Comparison of ENCODE assay signal across 1 cellular context in the genomic region with DNA sequence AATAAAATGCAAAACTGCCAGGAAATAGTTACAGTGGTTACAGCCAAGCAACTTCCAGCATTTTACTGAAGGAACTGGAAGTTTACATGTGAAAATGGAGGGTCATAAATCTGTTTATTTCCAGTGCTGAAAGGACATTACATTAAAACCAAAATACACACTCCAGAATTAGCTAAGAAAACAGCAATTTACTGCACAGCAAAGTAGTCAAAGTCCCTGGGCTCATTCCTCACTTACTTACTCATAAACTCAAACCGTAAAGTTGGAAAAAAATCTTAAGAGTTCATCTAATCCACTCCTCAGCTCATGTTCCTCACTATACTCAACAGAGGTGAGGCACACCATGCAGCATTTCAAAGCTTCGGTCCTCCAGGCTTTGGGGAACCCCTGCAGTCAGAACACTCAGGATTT.
TF ChIP-seq lines count a peak whose summit lies in the region.

No MANE protein-coding gene starts in this region.

TF ChIP-seq in WTC11, 78 proteins besides CTCF, POLR2A, EP300 and RAD21 (continued from another document):
- TF ChIP-seq, protein P1, sequence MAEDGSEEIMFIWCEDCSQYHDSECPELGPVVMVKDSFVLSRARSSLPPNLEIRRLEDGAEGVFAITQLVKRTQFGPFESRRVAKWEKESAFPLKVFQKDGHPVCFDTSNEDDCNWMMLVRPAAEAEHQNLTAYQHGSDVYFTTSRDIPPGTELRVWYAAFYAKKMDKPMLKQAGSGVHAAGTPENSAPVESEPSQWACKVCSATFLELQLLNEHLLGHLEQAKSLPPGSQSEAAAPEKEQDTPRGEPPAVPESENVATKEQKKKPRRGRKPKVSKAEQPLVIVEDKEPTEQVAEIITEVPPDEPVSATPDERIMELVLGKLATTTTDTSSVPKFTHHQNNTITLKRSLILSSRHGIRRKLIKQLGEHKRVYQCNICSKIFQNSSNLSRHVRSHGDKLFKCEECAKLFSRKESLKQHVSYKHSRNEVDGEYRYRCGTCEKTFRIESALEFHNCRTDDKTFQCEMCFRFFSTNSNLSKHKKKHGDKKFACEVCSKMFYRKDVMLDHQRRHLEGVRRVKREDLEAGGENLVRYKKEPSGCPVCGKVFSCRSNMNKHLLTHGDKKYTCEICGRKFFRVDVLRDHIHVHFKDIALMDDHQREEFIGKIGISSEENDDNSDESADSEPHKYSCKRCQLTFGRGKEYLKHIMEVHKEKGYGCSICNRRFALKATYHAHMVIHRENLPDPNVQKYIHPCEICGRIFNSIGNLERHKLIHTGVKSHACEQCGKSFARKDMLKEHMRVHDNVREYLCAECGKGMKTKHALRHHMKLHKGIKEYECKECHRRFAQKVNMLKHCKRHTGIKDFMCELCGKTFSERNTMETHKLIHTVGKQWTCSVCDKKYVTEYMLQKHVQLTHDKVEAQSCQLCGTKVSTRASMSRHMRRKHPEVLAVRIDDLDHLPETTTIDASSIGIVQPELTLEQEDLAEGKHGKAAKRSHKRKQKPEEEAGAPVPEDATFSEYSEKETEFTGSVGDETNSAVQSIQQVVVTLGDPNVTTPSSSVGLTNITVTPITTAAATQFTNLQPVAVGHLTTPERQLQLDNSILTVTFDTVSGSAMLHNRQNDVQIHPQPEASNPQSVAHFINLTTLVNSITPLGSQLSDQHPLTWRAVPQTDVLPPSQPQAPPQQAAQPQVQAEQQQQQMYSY (CRISPR knock-in tag; IDR thresholded peaks at IDR 0.05) = no peak
- TF ChIP-seq, protein P2, sequence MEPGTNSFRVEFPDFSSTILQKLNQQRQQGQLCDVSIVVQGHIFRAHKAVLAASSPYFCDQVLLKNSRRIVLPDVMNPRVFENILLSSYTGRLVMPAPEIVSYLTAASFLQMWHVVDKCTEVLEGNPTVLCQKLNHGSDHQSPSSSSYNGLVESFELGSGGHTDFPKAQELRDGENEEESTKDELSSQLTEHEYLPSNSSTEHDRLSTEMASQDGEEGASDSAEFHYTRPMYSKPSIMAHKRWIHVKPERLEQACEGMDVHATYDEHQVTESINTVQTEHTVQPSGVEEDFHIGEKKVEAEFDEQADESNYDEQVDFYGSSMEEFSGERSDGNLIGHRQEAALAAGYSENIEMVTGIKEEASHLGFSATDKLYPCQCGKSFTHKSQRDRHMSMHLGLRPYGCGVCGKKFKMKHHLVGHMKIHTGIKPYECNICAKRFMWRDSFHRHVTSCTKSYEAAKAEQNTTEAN (CRISPR knock-in tag; IDR thresholded peaks at IDR 0.05) = no peak
- TF ChIP-seq, protein P3, sequence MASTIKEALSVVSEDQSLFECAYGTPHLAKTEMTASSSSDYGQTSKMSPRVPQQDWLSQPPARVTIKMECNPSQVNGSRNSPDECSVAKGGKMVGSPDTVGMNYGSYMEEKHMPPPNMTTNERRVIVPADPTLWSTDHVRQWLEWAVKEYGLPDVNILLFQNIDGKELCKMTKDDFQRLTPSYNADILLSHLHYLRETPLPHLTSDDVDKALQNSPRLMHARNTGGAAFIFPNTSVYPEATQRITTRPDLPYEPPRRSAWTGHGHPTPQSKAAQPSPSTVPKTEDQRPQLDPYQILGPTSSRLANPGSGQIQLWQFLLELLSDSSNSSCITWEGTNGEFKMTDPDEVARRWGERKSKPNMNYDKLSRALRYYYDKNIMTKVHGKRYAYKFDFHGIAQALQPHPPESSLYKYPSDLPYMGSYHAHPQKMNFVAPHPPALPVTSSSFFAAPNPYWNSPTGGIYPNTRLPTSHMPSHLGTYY (CRISPR knock-in tag; IDR thresholded peaks at IDR 0.05) = no peak
- no peak for TF ChIP-seq ZNF396 (CRISPR knock-in tag; IDR thresholded peaks at IDR 0.05; ENCODE audit: borderline replicate concordance)
- TF ChIP-seq, protein P4, sequence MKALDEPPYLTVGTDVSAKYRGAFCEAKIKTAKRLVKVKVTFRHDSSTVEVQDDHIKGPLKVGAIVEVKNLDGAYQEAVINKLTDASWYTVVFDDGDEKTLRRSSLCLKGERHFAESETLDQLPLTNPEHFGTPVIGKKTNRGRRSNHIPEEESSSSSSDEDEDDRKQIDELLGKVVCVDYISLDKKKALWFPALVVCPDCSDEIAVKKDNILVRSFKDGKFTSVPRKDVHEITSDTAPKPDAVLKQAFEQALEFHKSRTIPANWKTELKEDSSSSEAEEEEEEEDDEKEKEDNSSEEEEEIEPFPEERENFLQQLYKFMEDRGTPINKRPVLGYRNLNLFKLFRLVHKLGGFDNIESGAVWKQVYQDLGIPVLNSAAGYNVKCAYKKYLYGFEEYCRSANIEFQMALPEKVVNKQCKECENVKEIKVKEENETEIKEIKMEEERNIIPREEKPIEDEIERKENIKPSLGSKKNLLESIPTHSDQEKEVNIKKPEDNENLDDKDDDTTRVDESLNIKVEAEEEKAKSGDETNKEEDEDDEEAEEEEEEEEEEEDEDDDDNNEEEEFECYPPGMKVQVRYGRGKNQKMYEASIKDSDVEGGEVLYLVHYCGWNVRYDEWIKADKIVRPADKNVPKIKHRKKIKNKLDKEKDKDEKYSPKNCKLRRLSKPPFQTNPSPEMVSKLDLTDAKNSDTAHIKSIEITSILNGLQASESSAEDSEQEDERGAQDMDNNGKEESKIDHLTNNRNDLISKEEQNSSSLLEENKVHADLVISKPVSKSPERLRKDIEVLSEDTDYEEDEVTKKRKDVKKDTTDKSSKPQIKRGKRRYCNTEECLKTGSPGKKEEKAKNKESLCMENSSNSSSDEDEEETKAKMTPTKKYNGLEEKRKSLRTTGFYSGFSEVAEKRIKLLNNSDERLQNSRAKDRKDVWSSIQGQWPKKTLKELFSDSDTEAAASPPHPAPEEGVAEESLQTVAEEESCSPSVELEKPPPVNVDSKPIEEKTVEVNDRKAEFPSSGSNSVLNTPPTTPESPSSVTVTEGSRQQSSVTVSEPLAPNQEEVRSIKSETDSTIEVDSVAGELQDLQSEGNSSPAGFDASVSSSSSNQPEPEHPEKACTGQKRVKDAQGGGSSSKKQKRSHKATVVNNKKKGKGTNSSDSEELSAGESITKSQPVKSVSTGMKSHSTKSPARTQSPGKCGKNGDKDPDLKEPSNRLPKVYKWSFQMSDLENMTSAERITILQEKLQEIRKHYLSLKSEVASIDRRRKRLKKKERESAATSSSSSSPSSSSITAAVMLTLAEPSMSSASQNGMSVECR (CRISPR knock-in tag; IDR thresholded peaks at IDR 0.05; ENCODE audit: borderline replicate concordance) = no peak
- no peak for TF ChIP-seq NR3C1 (CRISPR knock-in tag; conservative IDR thresholded peaks at IDR 0.05; ENCODE audit: low read depth)
- TF ChIP-seq KAT7 (CRISPR knock-in tag; IDR thresholded peaks at IDR 0.05; ENCODE audit: borderline replicate concordance) = no peak
- no peak for TF ChIP-seq ZNF121 (CRISPR knock-in tag; IDR thresholded peaks at IDR 0.05)
- TF ChIP-seq, protein P5, sequence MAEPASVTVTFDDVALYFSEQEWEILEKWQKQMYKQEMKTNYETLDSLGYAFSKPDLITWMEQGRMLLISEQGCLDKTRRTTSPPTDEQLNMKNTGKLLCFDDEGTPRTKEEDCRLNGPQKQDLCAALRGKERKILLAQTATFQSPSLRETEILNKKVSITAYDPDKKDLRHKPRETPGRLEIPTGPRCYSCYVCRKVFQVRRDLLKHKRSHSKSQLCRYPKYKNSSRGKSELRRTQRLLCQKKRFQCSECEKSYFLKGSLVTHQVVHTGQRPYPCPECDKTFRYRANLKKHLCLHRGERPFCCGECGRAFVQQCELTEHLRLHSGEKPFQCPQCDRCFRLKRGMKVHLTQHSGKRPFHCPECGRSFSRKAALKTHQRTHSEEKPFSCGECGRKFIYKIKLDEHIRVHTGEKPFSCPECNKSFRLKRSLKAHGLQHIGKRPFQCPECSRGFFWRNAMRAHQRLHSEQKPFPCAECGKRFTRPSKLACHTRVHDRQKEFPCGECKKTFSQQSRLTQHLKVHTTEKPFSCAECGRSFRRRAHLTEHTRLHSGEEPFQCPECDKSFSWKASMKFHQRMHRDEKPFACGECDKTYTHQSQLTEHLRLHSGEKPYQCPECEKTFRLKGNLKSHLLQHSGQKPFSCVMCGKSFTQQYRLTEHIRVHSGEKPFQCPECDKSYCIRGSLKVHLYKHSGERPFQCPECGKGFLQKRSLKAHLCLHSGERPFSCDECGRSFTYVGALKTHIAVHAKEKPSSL (CRISPR knock-in tag; conservative IDR thresholded peaks at IDR 0.05) = no peak
- no peak for TF ChIP-seq NR1H2 (CRISPR knock-in tag; IDR thresholded peaks at IDR 0.05)
- TF ChIP-seq, protein P6, sequence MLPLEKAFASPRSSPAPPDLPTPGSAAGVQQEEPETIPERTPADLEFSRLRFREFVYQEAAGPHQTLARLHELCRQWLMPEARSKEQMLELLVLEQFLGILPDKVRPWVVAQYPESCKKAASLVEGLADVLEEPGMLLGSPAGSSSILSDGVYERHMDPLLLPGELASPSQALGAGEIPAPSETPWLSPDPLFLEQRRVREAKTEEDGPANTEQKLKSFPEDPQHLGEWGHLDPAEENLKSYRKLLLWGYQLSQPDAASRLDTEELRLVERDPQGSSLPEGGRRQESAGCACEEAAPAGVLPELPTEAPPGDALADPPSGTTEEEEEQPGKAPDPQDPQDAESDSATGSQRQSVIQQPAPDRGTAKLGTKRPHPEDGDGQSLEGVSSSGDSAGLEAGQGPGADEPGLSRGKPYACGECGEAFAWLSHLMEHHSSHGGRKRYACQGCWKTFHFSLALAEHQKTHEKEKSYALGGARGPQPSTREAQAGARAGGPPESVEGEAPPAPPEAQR (CRISPR knock-in tag; IDR thresholded peaks at IDR 0.05) = no peak
- TF ChIP-seq ELF4 (CRISPR knock-in tag; IDR thresholded peaks at IDR 0.05; ENCODE audit: low read depth) = no peak
- no peak for TF ChIP-seq FOXP1 (CRISPR knock-in tag; IDR thresholded peaks at IDR 0.05; ENCODE audit: borderline replicate concordance)
- no peak for TF ChIP-seq SMAD4 (CRISPR knock-in tag; IDR thresholded peaks at IDR 0.05)
- TF ChIP-seq, protein P7, sequence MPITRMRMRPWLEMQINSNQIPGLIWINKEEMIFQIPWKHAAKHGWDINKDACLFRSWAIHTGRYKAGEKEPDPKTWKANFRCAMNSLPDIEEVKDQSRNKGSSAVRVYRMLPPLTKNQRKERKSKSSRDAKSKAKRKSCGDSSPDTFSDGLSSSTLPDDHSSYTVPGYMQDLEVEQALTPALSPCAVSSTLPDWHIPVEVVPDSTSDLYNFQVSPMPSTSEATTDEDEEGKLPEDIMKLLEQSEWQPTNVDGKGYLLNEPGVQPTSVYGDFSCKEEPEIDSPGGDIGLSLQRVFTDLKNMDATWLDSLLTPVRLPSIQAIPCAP (CRISPR knock-in tag; IDR thresholded peaks at IDR 0.05) = no peak
- TF ChIP-seq FOXK1 (CRISPR knock-in tag; IDR thresholded peaks at IDR 0.05) = no peak
- TF ChIP-seq ZNF219 (CRISPR knock-in tag; IDR thresholded peaks at IDR 0.05; ENCODE audit: borderline replicate concordance) = no peak
- TF ChIP-seq ZBTB21 (CRISPR knock-in tag; IDR thresholded peaks at IDR 0.05; ENCODE audit: borderline replicate concordance) = no peak
